24 cellular contexts compared by ENCODE assay signal in the genomic region with DNA sequence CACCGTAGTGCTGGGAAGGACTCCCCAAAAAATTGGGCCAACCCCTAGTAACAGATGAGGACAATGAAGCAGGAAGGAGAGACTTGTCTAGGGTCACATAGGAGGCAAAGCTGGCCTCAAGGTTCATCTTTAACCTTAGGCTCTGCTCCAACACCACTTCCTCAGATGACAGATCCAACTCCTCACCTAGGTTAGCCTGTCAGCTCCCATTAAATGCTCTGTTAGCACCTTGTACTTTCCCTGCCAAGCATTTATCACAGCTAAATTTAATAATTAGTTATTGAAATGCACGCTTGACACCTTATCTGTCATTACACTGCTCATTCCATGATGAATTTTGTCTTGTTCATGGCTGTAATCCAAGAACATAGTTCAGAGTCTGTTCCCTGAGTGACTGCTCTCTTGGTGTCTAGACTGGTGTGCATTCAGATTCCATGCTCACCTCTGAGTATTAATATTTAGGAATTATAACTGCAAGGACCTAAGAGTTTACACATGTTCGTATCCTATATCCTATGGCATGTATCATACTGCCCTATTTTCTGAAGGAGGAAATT. TPM values are rescaled to one million over a fixed set of nuclear protein-coding genes. Genes with fewer than 3 reads are reported as not detected.
"Had no signal": no experiment of that assay in that cellular context is flagged by ENCODE, and none has a peak within 500 bp of the region (broad histone marks: within the 10 kb centered on the region; RNA-seq: fewer than 3 reads in every experiment).

No MANE protein-coding gene starts in this region.

- H3K9me3 ChIP-seq: esophagus squamous epithelium, gastrocnemius medialis, heart right ventricle, left ventricle myocardium inferior, lower lobe of right lung, mucosa of descending colon had no signal

- H3K27ac ChIP-seq: coronary artery, dorsolateral prefrontal cortex, esophagus squamous epithelium, gastrocnemius medialis, heart right ventricle, left ventricle myocardium inferior, lower lobe of right lung had no signal

- FAIRE-seq: colon, endothelial cell of umbilical vein, islet of Langerhans, keratinocyte had no signal

- H3K36me3 ChIP-seq: esophagus squamous epithelium, gastrocnemius medialis, heart right ventricle, left ventricle myocardium inferior, lower lobe of right lung had no signal

- H3K27me3 ChIP-seq: dorsolateral prefrontal cortex, gastrocnemius medialis, heart right ventricle had no signal

- H3K4me1 ChIP-seq: esophagus squamous epithelium, gastrocnemius medialis, lower lobe of right lung had no signal

- ATAC-seq: gastrocnemius medialis, left colon, left lobe of liver, lower lobe of right lung, mucosa of descending colon had no signal

- DNase-seq: dermis blood vessel endothelial cell; dorsolateral prefrontal cortex; effector CD4-positive, alpha-beta T cell; effector memory CD4-positive, alpha-beta T cell; esophagus squamous epithelium; foreskin fibroblast; foreskin melanocyte; gastrocnemius medialis; glutamatergic neuron; head of caudate nucleus; heart right ventricle; hippocampal formation; left colon; left ventricle myocardium inferior; lower lobe of right lung; mesenchymal stem cell; mucosa of descending colon; naive B cell had no signal

- H3K4me3 ChIP-seq: coronary artery, dorsolateral prefrontal cortex, esophagus squamous epithelium, gastrocnemius medialis, heart right ventricle, left ventricle myocardium inferior, lower lobe of right lung, mucosa of descending colon had no signal

RNA-seq across cellular contexts. Expression of a gene that starts 18.6 kb away (rescaled TPM):
- total RNA-seq: endothelial cell of umbilical vein had no signal
